In the genomic region with DNA sequence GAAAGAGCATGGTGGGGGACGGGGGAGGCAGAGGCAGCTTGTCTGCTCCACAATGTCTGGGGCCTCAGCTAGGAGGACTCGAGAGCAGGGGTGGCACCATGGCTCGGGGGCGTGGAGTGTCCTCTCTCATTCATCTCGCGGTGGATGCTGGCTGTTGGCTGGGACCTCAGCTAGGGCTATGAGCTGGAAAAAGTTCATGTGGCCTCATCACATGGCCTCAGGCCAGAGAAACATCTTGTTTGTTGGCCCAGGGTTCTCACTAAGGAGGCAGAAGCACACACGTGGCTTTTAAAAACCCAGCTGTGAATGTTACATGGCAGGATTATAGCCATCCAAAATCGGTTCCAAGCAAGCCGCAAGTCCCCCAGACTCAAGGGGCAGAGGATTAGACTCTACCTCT, we compare ENCODE assay signal across 1 cellular context.
TF ChIP-seq lines count a peak whose summit lies in the region.

No MANE protein-coding gene starts in this region.

TF ChIP-seq in SK-N-SH, 30 proteins besides CTCF, POLR2A, EP300 and RAD21 (continued from another document):
- TF ChIP-seq ELF1 (IDR thresholded peaks at IDR 0.05) (no peak), JUND (IDR thresholded peaks at IDR 0.05) (no peak), RCOR1 (IDR thresholded peaks at IDR 0.05; ENCODE audit: low read length) (no peak), NRF1 (IDR thresholded peaks at IDR 0.05; ENCODE audit: low read depth, low read length) (no peak), TEAD4 (IDR thresholded peaks at IDR 0.05; ENCODE audit: borderline replicate concordance, insufficient read depth) (no peak)
- TF ChIP-seq, protein P1, sequence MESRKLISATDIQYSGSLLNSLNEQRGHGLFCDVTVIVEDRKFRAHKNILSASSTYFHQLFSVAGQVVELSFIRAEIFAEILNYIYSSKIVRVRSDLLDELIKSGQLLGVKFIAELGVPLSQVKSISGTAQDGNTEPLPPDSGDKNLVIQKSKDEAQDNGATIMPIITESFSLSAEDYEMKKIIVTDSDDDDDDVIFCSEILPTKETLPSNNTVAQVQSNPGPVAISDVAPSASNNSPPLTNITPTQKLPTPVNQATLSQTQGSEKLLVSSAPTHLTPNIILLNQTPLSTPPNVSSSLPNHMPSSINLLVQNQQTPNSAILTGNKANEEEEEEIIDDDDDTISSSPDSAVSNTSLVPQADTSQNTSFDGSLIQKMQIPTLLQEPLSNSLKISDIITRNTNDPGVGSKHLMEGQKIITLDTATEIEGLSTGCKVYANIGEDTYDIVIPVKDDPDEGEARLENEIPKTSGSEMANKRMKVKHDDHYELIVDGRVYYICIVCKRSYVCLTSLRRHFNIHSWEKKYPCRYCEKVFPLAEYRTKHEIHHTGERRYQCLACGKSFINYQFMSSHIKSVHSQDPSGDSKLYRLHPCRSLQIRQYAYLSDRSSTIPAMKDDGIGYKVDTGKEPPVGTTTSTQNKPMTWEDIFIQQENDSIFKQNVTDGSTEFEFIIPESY (IDR thresholded peaks at IDR 0.05; ENCODE audit: borderline replicate concordance, low read depth): no peak
